Comparison of ENCODE assay signal across 1 cellular context in the genomic region with DNA sequence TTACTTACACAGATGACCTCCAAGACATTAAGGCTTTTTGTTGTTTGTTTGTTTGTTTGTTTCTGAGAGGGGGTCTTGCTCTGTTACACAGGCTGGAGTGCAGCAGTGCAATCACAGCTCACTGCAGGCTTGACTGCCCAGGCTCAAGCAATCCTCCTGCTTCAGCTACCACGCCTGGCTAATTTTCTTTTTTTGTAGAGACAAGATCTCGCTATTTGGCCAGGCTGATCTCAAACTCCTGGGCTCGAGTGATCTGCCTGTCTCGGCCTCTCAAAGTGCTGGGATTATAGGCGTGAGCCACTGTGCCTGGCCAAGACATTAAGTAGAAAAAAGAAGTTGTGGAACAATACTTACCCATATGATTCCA.
TF ChIP-seq lines count a peak whose summit lies in the region.

No MANE protein-coding gene starts in this region.

TF ChIP-seq in GM23338, 12 proteins besides CTCF, POLR2A, EP300 and RAD21 (continued from another document):
- TF ChIP-seq ZNF331 (CRISPR knock-in tag; IDR thresholded peaks at IDR 0.05; ENCODE audit: low read depth) (no peak), STAT1 (IDR thresholded peaks at IDR 0.05; ENCODE audit: unreplicated experiment) (no peak), EZH2 (IDR thresholded peaks at IDR 0.05; ENCODE audit: low read depth, unreplicated experiment) (no peak), POLR2AphosphoS5 (IDR thresholded peaks at IDR 0.05; ENCODE audit: low read depth) (no peak), ZNF114 (CRISPR knock-in tag; IDR thresholded peaks at IDR 0.05) (no peak), NANOG (IDR thresholded peaks at IDR 0.05; ENCODE audit: borderline replicate concordance) (no peak), CREB1 (CRISPR knock-in tag; IDR thresholded peaks at IDR 0.05; ENCODE audit: low read depth) (no peak), JUNB (IDR thresholded peaks at IDR 0.05; ENCODE audit: unreplicated experiment) (no peak)
- TF ChIP-seq, protein P1, sequence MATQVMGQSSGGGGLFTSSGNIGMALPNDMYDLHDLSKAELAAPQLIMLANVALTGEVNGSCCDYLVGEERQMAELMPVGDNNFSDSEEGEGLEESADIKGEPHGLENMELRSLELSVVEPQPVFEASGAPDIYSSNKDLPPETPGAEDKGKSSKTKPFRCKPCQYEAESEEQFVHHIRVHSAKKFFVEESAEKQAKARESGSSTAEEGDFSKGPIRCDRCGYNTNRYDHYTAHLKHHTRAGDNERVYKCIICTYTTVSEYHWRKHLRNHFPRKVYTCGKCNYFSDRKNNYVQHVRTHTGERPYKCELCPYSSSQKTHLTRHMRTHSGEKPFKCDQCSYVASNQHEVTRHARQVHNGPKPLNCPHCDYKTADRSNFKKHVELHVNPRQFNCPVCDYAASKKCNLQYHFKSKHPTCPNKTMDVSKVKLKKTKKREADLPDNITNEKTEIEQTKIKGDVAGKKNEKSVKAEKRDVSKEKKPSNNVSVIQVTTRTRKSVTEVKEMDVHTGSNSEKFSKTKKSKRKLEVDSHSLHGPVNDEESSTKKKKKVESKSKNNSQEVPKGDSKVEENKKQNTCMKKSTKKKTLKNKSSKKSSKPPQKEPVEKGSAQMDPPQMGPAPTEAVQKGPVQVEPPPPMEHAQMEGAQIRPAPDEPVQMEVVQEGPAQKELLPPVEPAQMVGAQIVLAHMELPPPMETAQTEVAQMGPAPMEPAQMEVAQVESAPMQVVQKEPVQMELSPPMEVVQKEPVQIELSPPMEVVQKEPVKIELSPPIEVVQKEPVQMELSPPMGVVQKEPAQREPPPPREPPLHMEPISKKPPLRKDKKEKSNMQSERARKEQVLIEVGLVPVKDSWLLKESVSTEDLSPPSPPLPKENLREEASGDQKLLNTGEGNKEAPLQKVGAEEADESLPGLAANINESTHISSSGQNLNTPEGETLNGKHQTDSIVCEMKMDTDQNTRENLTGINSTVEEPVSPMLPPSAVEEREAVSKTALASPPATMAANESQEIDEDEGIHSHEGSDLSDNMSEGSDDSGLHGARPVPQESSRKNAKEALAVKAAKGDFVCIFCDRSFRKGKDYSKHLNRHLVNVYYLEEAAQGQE (IDR thresholded peaks at IDR 0.05; ENCODE audit: unreplicated experiment): no peak
- TF ChIP-seq, protein P2, sequence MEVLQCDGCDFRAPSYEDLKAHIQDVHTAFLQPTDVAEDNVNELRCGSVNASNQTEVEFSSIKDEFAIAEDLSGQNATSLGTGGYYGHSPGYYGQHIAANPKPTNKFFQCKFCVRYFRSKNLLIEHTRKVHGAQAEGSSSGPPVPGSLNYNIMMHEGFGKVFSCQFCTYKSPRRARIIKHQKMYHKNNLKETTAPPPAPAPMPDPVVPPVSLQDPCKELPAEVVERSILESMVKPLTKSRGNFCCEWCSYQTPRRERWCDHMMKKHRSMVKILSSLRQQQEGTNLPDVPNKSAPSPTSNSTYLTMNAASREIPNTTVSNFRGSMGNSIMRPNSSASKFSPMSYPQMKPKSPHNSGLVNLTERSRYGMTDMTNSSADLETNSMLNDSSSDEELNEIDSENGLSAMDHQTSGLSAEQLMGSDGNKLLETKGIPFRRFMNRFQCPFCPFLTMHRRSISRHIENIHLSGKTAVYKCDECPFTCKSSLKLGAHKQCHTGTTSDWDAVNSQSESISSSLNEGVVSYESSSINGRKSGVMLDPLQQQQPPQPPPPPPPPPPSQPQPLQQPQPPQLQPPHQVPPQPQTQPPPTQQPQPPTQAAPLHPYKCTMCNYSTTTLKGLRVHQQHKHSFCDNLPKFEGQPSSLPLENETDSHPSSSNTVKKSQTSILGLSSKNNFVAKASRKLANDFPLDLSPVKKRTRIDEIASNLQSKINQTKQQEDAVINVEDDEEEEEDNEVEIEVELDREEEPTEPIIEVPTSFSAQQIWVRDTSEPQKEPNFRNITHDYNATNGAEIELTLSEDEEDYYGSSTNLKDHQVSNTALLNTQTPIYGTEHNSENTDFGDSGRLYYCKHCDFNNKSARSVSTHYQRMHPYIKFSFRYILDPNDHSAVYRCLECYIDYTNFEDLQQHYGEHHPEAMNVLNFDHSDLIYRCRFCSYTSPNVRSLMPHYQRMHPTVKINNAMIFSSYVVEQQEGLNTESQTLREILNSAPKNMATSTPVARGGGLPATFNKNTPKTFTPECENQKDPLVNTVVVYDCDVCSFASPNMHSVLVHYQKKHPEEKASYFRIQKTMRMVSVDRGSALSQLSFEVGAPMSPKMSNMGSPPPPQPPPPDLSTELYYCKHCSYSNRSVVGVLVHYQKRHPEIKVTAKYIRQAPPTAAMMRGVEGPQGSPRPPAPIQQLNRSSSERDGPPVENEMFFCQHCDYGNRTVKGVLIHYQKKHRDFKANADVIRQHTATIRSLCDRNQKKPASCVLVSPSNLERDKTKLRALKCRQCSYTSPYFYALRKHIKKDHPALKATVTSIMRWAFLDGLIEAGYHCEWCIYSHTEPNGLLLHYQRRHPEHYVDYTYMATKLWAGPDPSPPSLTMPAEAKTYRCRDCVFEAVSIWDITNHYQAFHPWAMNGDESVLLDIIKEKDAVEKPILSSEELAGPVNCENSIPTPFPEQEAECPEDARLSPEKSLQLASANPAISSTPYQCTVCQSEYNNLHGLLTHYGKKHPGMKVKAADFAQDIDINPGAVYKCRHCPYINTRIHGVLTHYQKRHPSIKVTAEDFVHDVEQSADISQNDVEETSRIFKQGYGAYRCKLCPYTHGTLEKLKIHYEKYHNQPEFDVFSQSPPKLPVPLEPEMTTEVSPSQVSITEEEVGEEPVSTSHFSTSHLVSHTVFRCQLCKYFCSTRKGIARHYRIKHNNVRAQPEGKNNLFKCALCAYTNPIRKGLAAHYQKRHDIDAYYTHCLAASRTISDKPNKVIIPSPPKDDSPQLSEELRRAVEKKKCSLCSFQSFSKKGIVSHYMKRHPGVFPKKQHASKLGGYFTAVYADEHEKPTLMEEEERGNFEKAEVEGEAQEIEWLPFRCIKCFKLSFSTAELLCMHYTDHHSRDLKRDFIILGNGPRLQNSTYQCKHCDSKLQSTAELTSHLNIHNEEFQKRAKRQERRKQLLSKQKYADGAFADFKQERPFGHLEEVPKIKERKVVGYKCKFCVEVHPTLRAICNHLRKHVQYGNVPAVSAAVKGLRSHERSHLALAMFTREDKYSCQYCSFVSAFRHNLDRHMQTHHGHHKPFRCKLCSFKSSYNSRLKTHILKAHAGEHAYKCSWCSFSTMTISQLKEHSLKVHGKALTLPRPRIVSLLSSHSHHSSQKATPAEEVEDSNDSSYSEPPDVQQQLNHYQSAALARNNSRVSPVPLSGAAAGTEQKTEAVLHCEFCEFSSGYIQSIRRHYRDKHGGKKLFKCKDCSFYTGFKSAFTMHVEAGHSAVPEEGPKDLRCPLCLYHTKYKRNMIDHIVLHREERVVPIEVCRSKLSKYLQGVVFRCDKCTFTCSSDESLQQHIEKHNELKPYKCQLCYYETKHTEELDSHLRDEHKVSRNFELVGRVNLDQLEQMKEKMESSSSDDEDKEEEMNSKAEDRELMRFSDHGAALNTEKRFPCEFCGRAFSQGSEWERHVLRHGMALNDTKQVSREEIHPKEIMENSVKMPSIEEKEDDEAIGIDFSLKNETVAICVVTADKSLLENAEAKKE (CRISPR knock-in tag; IDR thresholded peaks at IDR 0.05): no peak
